10 cellular contexts compared by ENCODE assay signal in genomic region chr3:112097378-112097777, GRCh38. TPM values are rescaled to one million over a fixed set of nuclear protein-coding genes. Genes with fewer than 3 reads are reported as not detected.
DNase-seq lines count a peak whose midpoint lies in the region; ATAC-seq and TF ChIP-seq lines count a peak whose summit lies in the region.
"Had no signal": no experiment of that assay in that cellular context is flagged by ENCODE, and none has a peak within 500 bp of the region (broad histone marks: within the 10 kb centered on the region; RNA-seq: fewer than 3 reads in every experiment).

No MANE protein-coding gene starts in this region.

- peaks cover 0 to 9% of the 10 kb centered on the region in 2 donors for H3K4me1 ChIP-seq in left lung

- peaks cover 0 to 15% of the 10 kb centered on the region in 2 donors for H3K27me3 ChIP-seq in left lung

- no peaks in the 10 kb centered on the region for H3K9me3 Mint-ChIP-seq in activated T-helper 17 cell treated with anti-CD3 and anti-CD28 coated beads, Interleukin-2, amount 50 U/mL, for 72 hours
- H3K9me3 Mint-ChIP-seq: T-helper 1 cell treated with Interleukin-12 subunit alpha and Interleukin-12 subunit beta and Interleukin-4 antibody, amounts not matched to agents 30 μg/mL and 1 μg/mL, for 36 hours had no signal

- no peaks in the 10 kb centered on the region for H3K9me3 ChIP-seq in left lung

- H3K27ac ChIP-seq in left lung: no peak overlapping the region

- no peaks in the 10 kb centered on the region for H3K27me3 Mint-ChIP-seq in activated T-helper 17 cell treated with anti-CD3 and anti-CD28 coated beads, Interleukin-2, amount 50 U/mL, for 72 hours

- H3K4me3 ChIP-seq in left lung: no peak overlapping the region

- peak; percentile 99 for ATAC-seq in activated T-helper 17 cell treated with anti-CD3 and anti-CD28 coated beads, Interleukin-2, amount 50 U/mL, for 72 hours (replicated peaks)
- ATAC-seq in left lung: peak; percentile 86
- ATAC-seq in GM19395 (IDR thresholded peaks at IDR 0.05; ENCODE audit: unreplicated experiment): no peak

- peak overlapping the region; percentile 83 for H3K27ac Mint-ChIP-seq in activated T-helper 17 cell treated with anti-CD3 and anti-CD28 coated beads, Interleukin-2, amount 50 U/mL, for 72 hours
- H3K27ac Mint-ChIP-seq: CD4-positive, CD25-positive, alpha-beta regulatory T cell; T-helper 1 cell treated with Interleukin-12 subunit alpha and Interleukin-12 subunit beta and Interleukin-4 antibody, amounts not matched to agents 30 μg/mL and 1 μg/mL, for 36 hours had no signal

- no peak for TF ChIP-seq EP300 in Ishikawa (IDR thresholded peaks at IDR 0.05; ENCODE audit: borderline replicate concordance)

- peaks cover 24% of the 10 kb centered on the region for H3K36me3 Mint-ChIP-seq in activated T-helper 17 cell treated with anti-CD3 and anti-CD28 coated beads, Interleukin-2, amount 50 U/mL, for 72 hours (ENCODE audit: low read depth)
- H3K36me3 Mint-ChIP-seq: CD4-positive, CD25-positive, alpha-beta regulatory T cell had no signal

- intact Hi-C loops in left lung (cut with DNase I): no loop called here

- no peaks in the 10 kb centered on the region for H3K36me3 ChIP-seq in left lung

- TF ChIP-seq CTCF in left lung (IDR thresholded peaks at IDR 0.05): no peak

- no peak for TF ChIP-seq RAD21 in Ishikawa (IDR thresholded peaks at IDR 0.05; ENCODE audit: low read depth)

- H3K4me3 Mint-ChIP-seq in activated T-helper 17 cell treated with anti-CD3 and anti-CD28 coated beads, Interleukin-2, amount 50 U/mL, for 72 hours: peak overlapping the region; percentile 8
- H3K4me3 Mint-ChIP-seq: CD4-positive, CD25-positive, alpha-beta regulatory T cell; T-helper 1 cell treated with Interleukin-12 subunit alpha and Interleukin-12 subunit beta and Interleukin-4 antibody, amounts not matched to agents 30 μg/mL and 1 μg/mL, for 36 hours had no signal

- peak; percentile 34 to 78 for DNase-seq in NCI-H2081 (lab: John Stamatoyannopoulos, UW)
- DNase-seq in NCI-H2081 treated with DMSO at 0.1 percent for 48 hours (lab: John Stamatoyannopoulos, UW): no peak
- DNase-seq in left lung: no peak
- no peak for DNase-seq in ecto neural progenitor cell (ENCODE audit: low spot score)
- DNase-seq in activated effector memory CD4-positive, alpha-beta T cell treated with anti-CD3 and anti-CD28 coated beads, Interleukin-2, amount 50 U/mL, for 16 hours: no peak
- DNase-seq: CD4-positive, CD25-positive, alpha-beta regulatory T cell had no signal

- peaks cover 20% of the 10 kb centered on the region for H3K4me1 Mint-ChIP-seq in activated T-helper 17 cell treated with anti-CD3 and anti-CD28 coated beads, Interleukin-2, amount 50 U/mL, for 72 hours

TF ChIP-seq in Ishikawa, 13 proteins besides CTCF, POLR2A, EP300 and RAD21:
- TF ChIP-seq, protein P1, sequence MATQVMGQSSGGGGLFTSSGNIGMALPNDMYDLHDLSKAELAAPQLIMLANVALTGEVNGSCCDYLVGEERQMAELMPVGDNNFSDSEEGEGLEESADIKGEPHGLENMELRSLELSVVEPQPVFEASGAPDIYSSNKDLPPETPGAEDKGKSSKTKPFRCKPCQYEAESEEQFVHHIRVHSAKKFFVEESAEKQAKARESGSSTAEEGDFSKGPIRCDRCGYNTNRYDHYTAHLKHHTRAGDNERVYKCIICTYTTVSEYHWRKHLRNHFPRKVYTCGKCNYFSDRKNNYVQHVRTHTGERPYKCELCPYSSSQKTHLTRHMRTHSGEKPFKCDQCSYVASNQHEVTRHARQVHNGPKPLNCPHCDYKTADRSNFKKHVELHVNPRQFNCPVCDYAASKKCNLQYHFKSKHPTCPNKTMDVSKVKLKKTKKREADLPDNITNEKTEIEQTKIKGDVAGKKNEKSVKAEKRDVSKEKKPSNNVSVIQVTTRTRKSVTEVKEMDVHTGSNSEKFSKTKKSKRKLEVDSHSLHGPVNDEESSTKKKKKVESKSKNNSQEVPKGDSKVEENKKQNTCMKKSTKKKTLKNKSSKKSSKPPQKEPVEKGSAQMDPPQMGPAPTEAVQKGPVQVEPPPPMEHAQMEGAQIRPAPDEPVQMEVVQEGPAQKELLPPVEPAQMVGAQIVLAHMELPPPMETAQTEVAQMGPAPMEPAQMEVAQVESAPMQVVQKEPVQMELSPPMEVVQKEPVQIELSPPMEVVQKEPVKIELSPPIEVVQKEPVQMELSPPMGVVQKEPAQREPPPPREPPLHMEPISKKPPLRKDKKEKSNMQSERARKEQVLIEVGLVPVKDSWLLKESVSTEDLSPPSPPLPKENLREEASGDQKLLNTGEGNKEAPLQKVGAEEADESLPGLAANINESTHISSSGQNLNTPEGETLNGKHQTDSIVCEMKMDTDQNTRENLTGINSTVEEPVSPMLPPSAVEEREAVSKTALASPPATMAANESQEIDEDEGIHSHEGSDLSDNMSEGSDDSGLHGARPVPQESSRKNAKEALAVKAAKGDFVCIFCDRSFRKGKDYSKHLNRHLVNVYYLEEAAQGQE (IDR thresholded peaks at IDR 0.05; ENCODE audit: low read depth): no peak
- TF ChIP-seq TAF1 (IDR thresholded peaks at IDR 0.05; ENCODE audit: low read depth) (no peak), TCF12 (IDR thresholded peaks at IDR 0.05; ENCODE audit: low read depth) (no peak), CREB1 (IDR thresholded peaks at IDR 0.05; ENCODE audit: low read depth) (peak; percentile 49; the same call in 1 of the 2 replicates), NFIC (IDR thresholded peaks at IDR 0.05) (peak; percentile 57), ZBTB7A (IDR thresholded peaks at IDR 0.05; ENCODE audit: low read depth) (no peak)
- TF ChIP-seq, protein P2, sequence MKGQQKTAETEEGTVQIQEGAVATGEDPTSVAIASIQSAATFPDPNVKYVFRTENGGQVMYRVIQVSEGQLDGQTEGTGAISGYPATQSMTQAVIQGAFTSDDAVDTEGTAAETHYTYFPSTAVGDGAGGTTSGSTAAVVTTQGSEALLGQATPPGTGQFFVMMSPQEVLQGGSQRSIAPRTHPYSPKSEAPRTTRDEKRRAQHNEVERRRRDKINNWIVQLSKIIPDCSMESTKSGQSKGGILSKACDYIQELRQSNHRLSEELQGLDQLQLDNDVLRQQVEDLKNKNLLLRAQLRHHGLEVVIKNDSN (IDR thresholded peaks at IDR 0.05): no peak

RNA-seq across cellular contexts. Expression of gene C3orf52, which starts 11.2 kb away (rescaled TPM):
- 10 to 100 TPM in 1 of 2 donors, 1 to 10 TPM in 1; 9.9 to 14.5 TPM for total RNA-seq in activated T-helper 17 cell treated with anti-CD3 and anti-CD28 coated beads, Interleukin-2, amount 50 U/mL, for 72 hours
- 10 to 100 TPM; 21.0 to 30.5 TPM for total RNA-seq in left lung

RNA-seq across cellular contexts. Expression of gene GCSAM, which starts 35.7 kb away (rescaled TPM):
- 10 to 100 TPM; 13.5 to 18.6 TPM for total RNA-seq in activated T-helper 17 cell treated with anti-CD3 and anti-CD28 coated beads, Interleukin-2, amount 50 U/mL, for 72 hours
- under 1 TPM; 0.20 to 0.45 TPM for total RNA-seq in left lung

Comparison
In these comparisons a context has a peak if more than half of its experiments do, and no peak if none do; other contexts are left out.
1. DNase-seq: peak in NCI-H2081 (2 of 2); none in NCI-H2081 treated with DMSO at 0.1 percent for 48 hours (single experiment), left lung (0 of 2), ecto neural progenitor cell (single experiment) and activated effector memory CD4-positive, alpha-beta T cell treated with anti-CD3 and anti-CD28 coated beads, Interleukin-2, amount 50 U/mL, for 16 hours (single experiment).
2. RNA of gene GCSAM, which starts 35.7 kb away (total RNA-seq): 13.5 to 18.6 TPM in activated T-helper 17 cell treated with anti-CD3 and anti-CD28 coated beads, Interleukin-2, amount 50 U/mL, for 72 hours; 0.20 to 0.45 TPM in left lung; every median in the first group is over 10 times any median in the second.